Comparison of ENCODE assay signal across 16 cellular contexts in genomic region chr19:1956868-1957492, GRCh38. TPM values are rescaled to one million over a fixed set of nuclear protein-coding genes. Genes with fewer than 3 reads are reported as not detected.
DNase-seq lines count a peak whose midpoint lies in the region; ATAC-seq and TF ChIP-seq lines count a peak whose summit lies in the region.
"Had no signal": no experiment of that assay in that cellular context is flagged by ENCODE, and none has a peak within 500 bp of the region (broad histone marks: within the 10 kb centered on the region; RNA-seq: fewer than 3 reads in every experiment).

No MANE protein-coding gene starts in this region.

- peaks cover 0 to 42% (median 3%) of the 10 kb centered on the region in 3 donors for H3K36me3 ChIP-seq in tibial nerve
- H3K36me3 ChIP-seq: ovary had no signal

- ATAC-seq in left ventricle myocardium superior (peak; percentile 71), HG02798 (IDR thresholded peaks at IDR 0.05; ENCODE audit: poor library complexity, unreplicated experiment) (no peak), HG03095 (IDR thresholded peaks at IDR 0.05; ENCODE audit: unreplicated experiment) (no peak)
- ATAC-seq: activated CD4-positive, alpha-beta T cell treated with anti-CD3 and anti-CD28 coated beads for 36 hours had no signal

- intact Hi-C loops in left ventricle myocardium superior (cut with micrococcal nuclease), result no loop called here

- no peak for TF ChIP-seq CTCF in tibial nerve (IDR thresholded peaks at IDR 0.05)

- TF ChIP-seq POLR2A in tibial nerve (IDR thresholded peaks at IDR 0.05), result no peak

- DNase-seq in AG08395 (ENCODE audit: low spot score) (peak; percentile 17), anterior cingulate cortex (lab: John Stamatoyannopoulos, UW) (peak in 57 of 58 donors; percentile 6 to 94 (median 79)), left ventricle myocardium superior (peak; percentile 62), occipital lobe (lab: John Stamatoyannopoulos, UW) (peak; percentile 70), tibial nerve (ENCODE audit: low spot score in 2 of 2) (no peak)
- DNase-seq in activated CD4-positive, alpha-beta T cell treated with anti-CD3 and anti-CD28 coated beads, Interleukin-2, amount 50 U/mL, for 4 hours, result no peak
- DNase-seq: activated CD4-positive, alpha-beta T cell treated with anti-CD3 and anti-CD28 coated beads for 36 hours; activated naive CD8-positive, alpha-beta T cell treated with anti-CD3 and anti-CD28 coated beads for 36 hours; Caco-2; erythroblast; NCI-H2081; NCI-H69 had no signal

- peak overlapping the region in 1 of 4 donors; percentile 45 for H3K27ac ChIP-seq in tibial nerve
- H3K27ac ChIP-seq: A549, ovary had no signal

- WGBS in tibial nerve, 2 donors, result 56 to 67% methylated on average over 23 to 28 of the region's 28 CpGs

- TF ChIP-seq EP300 in tibial nerve (IDR thresholded peaks at IDR 0.05), result no peak

- H3K4me3 ChIP-seq in tibial nerve, result no peak overlapping the region
- H3K4me3 ChIP-seq: A549, ovary had no signal

- peaks cover 0 to 39% (median 3%) of the 10 kb centered on the region in 4 donors for H3K4me1 ChIP-seq in tibial nerve
- H3K4me1 ChIP-seq: A549, Caco-2 had no signal

- no peaks in the 10 kb centered on the region for H3K9me3 ChIP-seq in tibial nerve
- H3K9me3 ChIP-seq: A549, Caco-2, ovary had no signal

- no peaks in the 10 kb centered on the region for H3K27me3 ChIP-seq in tibial nerve
- H3K27me3 ChIP-seq: ovary had no signal

RNA-seq across cellular contexts. Expression of gene CSNK1G2, which starts 16.0 kb away (rescaled TPM):
- 27.9 TPM for total RNA-seq in left ventricle myocardium superior
- total RNA-seq in occipital lobe, result 38.2 TPM
- total RNA-seq in tibial nerve, result 100 to 1,000 TPM in 1 of 4 donors, 10 to 100 TPM in 3; 38.9 to 132 (median 55.6) TPM

RNA-seq across cellular contexts. Expression of gene ADAT3, which starts 51.8 kb away (rescaled TPM):
- total RNA-seq in left ventricle myocardium superior, result 2.0 TPM
- total RNA-seq in occipital lobe, result 1.2 TPM
- 1 to 10 TPM; 2.4 to 8.7 (median 4.8) TPM for total RNA-seq in tibial nerve

RNA-seq across cellular contexts. Expression of gene SCAMP4, which starts 51.8 kb away (rescaled TPM):
- total RNA-seq in left ventricle myocardium superior (16.4 TPM), occipital lobe (11.1 TPM), tibial nerve (10 to 100 TPM; 34.7 to 65.7 (median 56.2) TPM)

RNA-seq across cellular contexts. Expression of gene BTBD2, which starts 58.5 kb away (rescaled TPM):
- total RNA-seq in left ventricle myocardium superior (65.6 TPM), occipital lobe (49.1 TPM), tibial nerve (10 to 100 TPM; 54.0 to 94.5 (median 73.5) TPM)

Comparison
In these comparisons a context has a peak if more than half of its experiments do, and no peak if none do; other contexts are left out.
1. DNase-seq: peak in AG08395 (single experiment), anterior cingulate cortex (57 of 58), left ventricle myocardium superior (single experiment) and occipital lobe (single experiment); none in tibial nerve (0 of 2) and activated CD4-positive, alpha-beta T cell treated with anti-CD3 and anti-CD28 coated beads, Interleukin-2, amount 50 U/mL, for 4 hours (0 of 2).